17 cellular contexts compared by ENCODE assay signal in the genomic region with DNA sequence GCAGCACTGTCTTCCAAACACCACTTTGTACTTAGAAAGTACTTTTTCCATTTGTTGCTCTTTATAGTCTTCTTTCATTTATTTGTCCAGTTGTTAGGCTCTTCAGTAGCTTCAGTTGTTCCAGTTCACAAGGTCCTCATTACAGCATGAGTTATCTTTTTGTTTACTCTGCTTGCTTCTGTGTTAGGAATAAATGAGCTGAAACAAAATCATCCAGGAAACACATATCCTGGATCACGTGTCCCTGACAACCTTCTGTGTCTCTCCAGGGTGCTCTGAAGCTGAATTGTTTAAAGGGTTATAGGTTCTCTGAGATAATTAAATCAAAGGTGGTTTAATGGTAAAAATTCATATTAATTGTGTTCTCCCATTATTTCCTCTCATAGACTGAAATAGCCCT. TPM values are rescaled to one million over a fixed set of nuclear protein-coding genes. Genes with fewer than 3 reads are reported as not detected.
DNase-seq lines count a peak whose midpoint lies in the region; ATAC-seq and TF ChIP-seq lines count a peak whose summit lies in the region.
"Had no signal": no experiment of that assay in that cellular context is flagged by ENCODE, and none has a peak within 500 bp of the region (broad histone marks: within the 10 kb centered on the region; RNA-seq: fewer than 3 reads in every experiment).

No MANE protein-coding gene starts in this region.

- no peak overlapping the region for H2BK15ac ChIP-seq in mesendoderm (replicated peaks; ENCODE audit: low read depth)

- H3K79me1 ChIP-seq in mesendoderm (ENCODE audit: low read length): no peaks in the 10 kb centered on the region

- DNase-seq in left ventricle myocardium inferior: no peak
- DNase-seq in left ventricle myocardium superior: no peak
- peak; percentile 47 to 48 for DNase-seq in NCI-H526 (lab: John Stamatoyannopoulos, UW)
- DNase-seq in kidney tubule cell (ENCODE audit: low spot score): peak; percentile 81
- no peak for DNase-seq in stimulated activated CD4-positive, alpha-beta T cell treated with anti-CD3 and anti-CD28 coated beads, Interleukin-15, amount 100 ng/mL, for 24 hours
- no peak for DNase-seq in mesendoderm
- DNase-seq: activated CD8-positive, alpha-beta T cell treated with anti-CD3 and anti-CD28 coated beads, Interleukin-2, amount 10 ng/mL, durations not matched to agents 7 days and 5 days; activated naive CD4-positive, alpha-beta T cell; AML-193; heart right ventricle; NCI-H226; RPMI8226; stimulated activated CD4-positive, alpha-beta T cell treated with anti-CD3 and anti-CD28 coated beads, Interleukin-2, amount 100 ng/mL, for 24 hours; T1000 had no signal

- no peak overlapping the region for H4K8ac ChIP-seq in mesendoderm (ENCODE audit: low read depth, low read length)

- no peaks in the 10 kb centered on the region for H3K27me3 ChIP-seq in left ventricle myocardium inferior (ENCODE audit: low read depth)
- no peaks in the 10 kb centered on the region for H3K27me3 ChIP-seq in mesendoderm (ENCODE audit: insufficient read depth, low read length, poor library complexity)
- H3K27me3 ChIP-seq: breast epithelium, heart right ventricle had no signal

- H2BK5ac ChIP-seq in mesendoderm (ENCODE audit: low read length): no peak overlapping the region

- no peak overlapping the region for H3K4ac ChIP-seq in mesendoderm (ENCODE audit: low read depth, low read length)

- H3K9ac ChIP-seq in mesendoderm (ENCODE audit: low read length): no peak overlapping the region

- H3K4me3 ChIP-seq in left ventricle myocardium inferior (peak overlapping the region; percentile 5), mesendoderm (ENCODE audit: low read length) (no peak overlapping the region)
- H3K4me3 ChIP-seq: breast epithelium had no signal

- intact Hi-C loops in left ventricle myocardium inferior (cut with micrococcal nuclease): no loop called here
- intact Hi-C loops in left ventricle myocardium superior (cut with micrococcal nuclease): no loop called here

- no peak for TF ChIP-seq CTCF in left ventricle myocardium inferior (IDR thresholded peaks at IDR 0.05; ENCODE audit: borderline replicate concordance)

- WGBS in mesendoderm (ENCODE audit: extremely low coverage, insufficient coverage, low lambda C conversion rate): no CpG with 5 or more reads among the region's 1 CpG

- no peak overlapping the region for H3K18ac ChIP-seq in mesendoderm (ENCODE audit: low read length)

- H3K4me2 ChIP-seq in mesendoderm (ENCODE audit: low read length): no peak overlapping the region

- H3K23ac ChIP-seq in mesendoderm (ENCODE audit: low read length): no peak overlapping the region

- H3K4me1 ChIP-seq in left ventricle myocardium inferior: peaks cover 19% of the 10 kb centered on the region
- H3K4me1 ChIP-seq in mesendoderm (ENCODE audit: control insufficient read depth, low read depth, low read length): no peaks in the 10 kb centered on the region
- H3K4me1 ChIP-seq: breast epithelium had no signal

- no peak for ATAC-seq in left ventricle myocardium superior
- no peak for ATAC-seq in esophagus mucosa
- no peak for ATAC-seq in HG02763 (IDR thresholded peaks at IDR 0.05; ENCODE audit: unreplicated experiment)
- ATAC-seq: activated CD8-positive, alpha-beta T cell treated with anti-CD3 and anti-CD28 coated beads, Interleukin-2, amount 10 ng/mL, durations not matched to agents 7 days and 5 days had no signal

- no peak overlapping the region for H4K5ac ChIP-seq in mesendoderm (ENCODE audit: low read length)

- H3K36me3 ChIP-seq in left ventricle myocardium inferior (no peaks in the 10 kb centered on the region), mesendoderm (ENCODE audit: control insufficient read depth, insufficient read depth, low read length) (no peaks in the 10 kb centered on the region)
- H3K36me3 ChIP-seq: breast epithelium, heart right ventricle had no signal

- peak overlapping the region; percentile 48 for H3K27ac ChIP-seq in left ventricle myocardium inferior (replicated peaks)
- H3K27ac ChIP-seq in mesendoderm (ENCODE audit: low read depth, low read length): no peak overlapping the region
- H3K27ac ChIP-seq: breast epithelium had no signal

- peaks cover 30% of the 10 kb centered on the region for H3K9me3 ChIP-seq in left ventricle myocardium inferior (replicated peaks)

- H2AK5ac ChIP-seq in mesendoderm (ENCODE audit: low read length): no peak overlapping the region

- H2BK120ac ChIP-seq in mesendoderm (ENCODE audit: low read depth, low read length): no peak overlapping the region

- no peaks in the 10 kb centered on the region for H3K79me2 ChIP-seq in mesendoderm (ENCODE audit: control insufficient read depth, insufficient read depth, low read length)

- no peak overlapping the region for H3K56ac ChIP-seq in mesendoderm (ENCODE audit: low read length)

RNA-seq across cellular contexts. Expression of a gene that starts 19.9 kb away (rescaled TPM):
- 11.7 TPM for total RNA-seq in left ventricle myocardium inferior
- total RNA-seq in left ventricle myocardium superior: 13.4 TPM
- 6.4 TPM for total RNA-seq in esophagus mucosa
- 3.2 TPM for polyA plus RNA-seq in mesendoderm (2013, experiment 1 of 2)
- 3.2 TPM for polyA plus RNA-seq in mesendoderm (2013, experiment 2 of 2)

Comparison
In these comparisons a context has a peak if more than half of its experiments do, and no peak if none do; other contexts are left out.
1. DNase-seq: peak in NCI-H526 (2 of 2) and kidney tubule cell (single experiment); none in left ventricle myocardium inferior (single experiment), left ventricle myocardium superior (single experiment), stimulated activated CD4-positive, alpha-beta T cell treated with anti-CD3 and anti-CD28 coated beads, Interleukin-15, amount 100 ng/mL, for 24 hours (single experiment) and mesendoderm (single experiment).